Comparison of ENCODE assay signal across 8 cellular contexts in genomic region chr12:112170376-112170775, GRCh38. TPM values are rescaled to one million over a fixed set of nuclear protein-coding genes. Genes with fewer than 3 reads are reported as not detected.
DNase-seq lines count a peak whose midpoint lies in the region; ATAC-seq and TF ChIP-seq lines count a peak whose summit lies in the region.

No MANE protein-coding gene starts in this region.

- no peaks in the 10 kb centered on the region for H3K27me3 Mint-ChIP-seq in activated CD4-positive, alpha-beta T cell treated with anti-CD3 and anti-CD28 coated beads, Interleukin-2, amount 10 ng/mL, durations not matched to agents 7 days and 5 days

- POLR2A ChIA-PET in HEK293 (lab: Yijun Ruan, JAX): no interaction called here
- POLR2A ChIA-PET in activated CD4-positive, alpha-beta T cell treated with anti-CD3 and anti-CD28 coated beads, Interleukin-2, amount 10 ng/mL, durations not matched to agents 7 days and 5 days (lab: Charles Lee): no interaction called here

- peaks cover 11% of the 10 kb centered on the region for H3K36me3 Mint-ChIP-seq in activated CD4-positive, alpha-beta T cell treated with anti-CD3 and anti-CD28 coated beads, Interleukin-2, amount 10 ng/mL, durations not matched to agents 7 days and 5 days (ENCODE audit: low read depth)

- H3K27ac ChIP-seq in HEK293 (ENCODE audit: extremely low read depth, low read depth, low read length) (no peak overlapping the region), tibial nerve (no peak overlapping the region)

- peak; percentile 54 for TF ChIP-seq CTCF in AG09309 (IDR thresholded peaks at IDR 0.05; ENCODE audit: control insufficient read depth, insufficient read depth, low read depth, low read length, missing control alignments)
- peak; percentile 59 for TF ChIP-seq CTCF in HEK293 (tag by site-specific recombination; IDR thresholded peaks at IDR 0.05)
- peak in 4 of 5 experiments; percentile 8 to 29 (median 20) for TF ChIP-seq CTCF in tibial nerve (IDR thresholded peaks at IDR 0.05)

- CTCF ChIA-PET in HEK293 (lab: Yijun Ruan, JAX): interaction anchor here (0.6 to 1.6 kb wide), 5 partner anchors 18 to 670 kb away, joined by 3 to 4 read pairs (median 3); no protein-coding TSS in a partner anchor
- CTCF ChIA-PET in activated CD4-positive, alpha-beta T cell treated with anti-CD3 and anti-CD28 coated beads, Interleukin-2, amount 10 ng/mL, durations not matched to agents 7 days and 5 days (lab: Charles Lee): interaction anchor here (0.6 kb wide), 1 partner anchor 271 kb away, joined by 3 read pairs; no protein-coding TSS in a partner anchor

- no peaks in the 10 kb centered on the region for H3K9me3 Mint-ChIP-seq in activated CD4-positive, alpha-beta T cell treated with anti-CD3 and anti-CD28 coated beads, Interleukin-2, amount 10 ng/mL, durations not matched to agents 7 days and 5 days

- no peaks in the 10 kb centered on the region for H3K9me3 ChIP-seq in HEK293 (ENCODE audit: control insufficient read depth, insufficient read depth, low read depth, low read length)
- H3K9me3 ChIP-seq in tibial nerve: no peaks in the 10 kb centered on the region

- TF ChIP-seq EP300 in tibial nerve (IDR thresholded peaks at IDR 0.05): no peak

- H3K4me3 ChIP-seq in AG09309 (ENCODE audit: control insufficient read depth, low read depth, low read length): no peak overlapping the region
- H3K4me3 ChIP-seq in HEK293 (ENCODE audit: low read depth, low read length): no peak overlapping the region
- no peak overlapping the region for H3K4me3 ChIP-seq in tibial nerve

- H3K27me3 ChIP-seq in tibial nerve: no peaks in the 10 kb centered on the region

- peaks cover 0 to 81% of the 10 kb centered on the region in 2 experiments for H3K36me3 ChIP-seq in HEK293 (ENCODE audit: control insufficient read depth in 2 of 2, insufficient read depth in 1 of 2, low read length in 2 of 2)
- H3K36me3 ChIP-seq in tibial nerve: peaks cover 0 to 95% (median 7%) of the 10 kb centered on the region in 3 donors

- no peak overlapping the region for H3K4me3 Mint-ChIP-seq in activated CD4-positive, alpha-beta T cell treated with anti-CD3 and anti-CD28 coated beads, Interleukin-2, amount 10 ng/mL, durations not matched to agents 7 days and 5 days

- no peak for TF ChIP-seq POLR2A in tibial nerve (IDR thresholded peaks at IDR 0.05)

- ATAC-seq in HG03159 (IDR thresholded peaks at IDR 0.05; ENCODE audit: unreplicated experiment): no peak

- peak overlapping the region; percentile 50 for H3K27ac Mint-ChIP-seq in activated CD4-positive, alpha-beta T cell treated with anti-CD3 and anti-CD28 coated beads, Interleukin-2, amount 10 ng/mL, durations not matched to agents 7 days and 5 days

- no peaks in the 10 kb centered on the region for H3K4me1 ChIP-seq in HEK293 (ENCODE audit: control insufficient read depth, insufficient read depth, low read length)
- peaks cover 0 to 5% (median 0%) of the 10 kb centered on the region in 4 donors for H3K4me1 ChIP-seq in tibial nerve

- whole genome bisulfite sequencing in tibial nerve, 2 donors: 65 to 69% methylated on average over 8 of the region's 8 CpGs

- H3K4me1 Mint-ChIP-seq in activated CD4-positive, alpha-beta T cell treated with anti-CD3 and anti-CD28 coated beads, Interleukin-2, amount 10 ng/mL, durations not matched to agents 7 days and 5 days: peaks cover 5% of the 10 kb centered on the region

- no peak for DNase-seq in AG09309 (ENCODE audit: low read depth)
- peak; percentile 23 for DNase-seq in activated CD4-positive, alpha-beta T cell treated with anti-CD3 and anti-CD28 coated beads, Interleukin-2, amount 10 ng/mL, durations not matched to agents 7 days and 5 days
- DNase-seq in germinal center (ENCODE audit: low spot score): peak; percentile 50
- peak in 1 of 2 donors; percentile 43 for DNase-seq in tibial nerve (ENCODE audit: low spot score in 2 of 2)
- DNase-seq in H4 (ENCODE audit: low spot score): no peak
- DNase-seq in GDM1 (lab: John Stamatoyannopoulos, UW): no peak

TF ChIP-seq in HEK293, 187 proteins besides CTCF, POLR2A, EP300 and RAD21:
- TF ChIP-seq ZNF146 (tag by site-specific recombination; IDR thresholded peaks at IDR 0.05) (no peak), ZNF529 (tag by site-specific recombination; IDR thresholded peaks at IDR 0.05; ENCODE audit: insufficient replicate concordance) (no peak), ZNF513 (tag by site-specific recombination; IDR thresholded peaks at IDR 0.05) (no peak), ZBTB11 (tag by site-specific recombination; conservative IDR thresholded peaks at IDR 0.05; ENCODE audit: low read depth) (peak; percentile 70), ZNF701 (tag by site-specific recombination; IDR thresholded peaks at IDR 0.05) (peak; percentile 89; the same call in 1 of the 2 replicates)
TF ChIP-seq in HEK293: peak in this region for 2.

RNA-seq across cellular contexts. Expression of gene TRAFD1, which starts 45.0 kb away (rescaled TPM):
- 10 to 100 TPM; 68.9 to 70.4 TPM for total RNA-seq in activated CD4-positive, alpha-beta T cell treated with anti-CD3 and anti-CD28 coated beads, Interleukin-2, amount 10 ng/mL, durations not matched to agents 7 days and 5 days
- total RNA-seq in tibial nerve: 10 to 100 TPM; 24.7 to 32.9 (median 27.4) TPM
- 23.3 and 34.7 TPM in 2 replicates for total RNA-seq in H4 (2014; rRNA removed; shearing (Covaris generic))

Comparison
In these comparisons a context has a peak if more than half of its experiments do, and no peak if none do; other contexts are left out.
1. DNase-seq: peak in activated CD4-positive, alpha-beta T cell treated with anti-CD3 and anti-CD28 coated beads, Interleukin-2, amount 10 ng/mL, durations not matched to agents 7 days and 5 days (single experiment) and germinal center (single experiment); none in AG09309 (single experiment), H4 (single experiment) and GDM1 (single experiment).
2. Peak in every context shown above with its lines, with median percentiles within 50 percentile points of each other: CTCF ChIP-seq.